24 cellular contexts compared by ENCODE assay signal in the genomic region with DNA sequence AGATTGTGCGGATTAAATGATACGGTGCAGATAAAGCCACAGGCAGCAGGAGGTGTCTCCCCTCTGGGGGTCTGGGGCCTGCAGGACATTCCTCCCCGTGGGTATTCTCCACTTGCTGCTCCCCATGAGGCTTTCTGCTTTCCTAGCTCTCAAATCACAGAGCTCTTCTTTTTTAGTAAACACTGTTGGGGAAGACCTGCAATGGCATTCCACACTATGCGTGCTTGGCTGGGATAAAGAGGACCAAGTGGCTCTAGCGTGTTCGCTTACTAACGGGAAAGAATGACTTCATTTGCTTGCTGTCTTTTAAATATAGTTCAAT.
"Had no signal": no experiment of that assay in that cellular context is flagged by ENCODE, and none has a peak within 500 bp of the region (broad histone marks: within the 10 kb centered on the region; RNA-seq: fewer than 3 reads in every experiment).

No MANE protein-coding gene starts in this region.

- H3K4me3 ChIP-seq: ascending aorta had no signal

- H3K9me3 Mint-ChIP-seq: activated CD4-positive, alpha-beta memory T cell treated with anti-CD3 and anti-CD28 coated beads, Interleukin-2, amount 10 ng/mL, durations not matched to agents 7 days and 5 days; activated CD4-positive, alpha-beta T cell treated with anti-CD3 and anti-CD28 coated beads, Interleukin-2, amount 10 ng/mL, durations not matched to agents 7 days and 5 days; activated naive CD4-positive, alpha-beta T cell treated with anti-CD3 and anti-CD28 coated beads, Interleukin-2, amount 10 ng/mL, durations not matched to agents 7 days and 5 days had no signal

- ATAC-seq: activated CD4-positive, alpha-beta T cell treated with anti-CD3 and anti-CD28 coated beads for 36 hours; activated naive CD4-positive, alpha-beta T cell treated with anti-CD3 and anti-CD28 coated beads, Interleukin-2, amount 50 U/mL, for 72 hours; activated T-cell treated with anti-CD3 and anti-CD28 coated beads, Interleukin-2, amount 50 U/mL, for 72 hours; esophagus mucosa had no signal

- H3K4me3 Mint-ChIP-seq: activated CD4-positive, alpha-beta memory T cell treated with anti-CD3 and anti-CD28 coated beads, Interleukin-2, amount 10 ng/mL, durations not matched to agents 7 days and 5 days; activated CD4-positive, alpha-beta T cell treated with anti-CD3 and anti-CD28 coated beads for 36 hours; activated CD4-positive, alpha-beta T cell treated with anti-CD3 and anti-CD28 coated beads, Interleukin-2, amount 10 ng/mL, durations not matched to agents 7 days and 5 days; activated naive CD4-positive, alpha-beta T cell treated with anti-CD3 and anti-CD28 coated beads, Interleukin-2, amount 10 ng/mL, durations not matched to agents 7 days and 5 days; activated naive CD8-positive, alpha-beta T cell treated with anti-CD3 and anti-CD28 coated beads, Interleukin-2, amount 10 ng/mL, durations not matched to agents 7 days and 5 days; activated T-cell treated with anti-CD3 and anti-CD28 coated beads, Interleukin-2, amount 50 U/mL, for 24 hours; activated T-cell treated with anti-CD3 and anti-CD28 coated beads, Interleukin-2, amount 50 U/mL, for 72 hours; endodermal cell had no signal

- H3K4me1 Mint-ChIP-seq: activated CD4-positive, alpha-beta memory T cell treated with anti-CD3 and anti-CD28 coated beads, Interleukin-2, amount 10 ng/mL, durations not matched to agents 7 days and 5 days; activated CD4-positive, alpha-beta T cell treated with anti-CD3 and anti-CD28 coated beads for 36 hours; activated CD4-positive, alpha-beta T cell treated with anti-CD3 and anti-CD28 coated beads, Interleukin-2, amount 10 ng/mL, durations not matched to agents 7 days and 5 days; activated naive CD4-positive, alpha-beta T cell treated with anti-CD3 and anti-CD28 coated beads, Interleukin-2, amount 10 ng/mL, durations not matched to agents 7 days and 5 days; activated naive CD8-positive, alpha-beta T cell treated with anti-CD3 and anti-CD28 coated beads, Interleukin-2, amount 10 ng/mL, durations not matched to agents 7 days and 5 days had no signal

- H3K36me3 Mint-ChIP-seq: activated naive CD4-positive, alpha-beta T cell treated with anti-CD3 and anti-CD28 coated beads, Interleukin-2, amount 10 ng/mL, durations not matched to agents 7 days and 5 days; activated naive CD4-positive, alpha-beta T cell treated with anti-CD3 and anti-CD28 coated beads, Interleukin-2, amount 50 U/mL, for 72 hours; activated naive CD8-positive, alpha-beta T cell treated with anti-CD3 and anti-CD28 coated beads, Interleukin-2, amount 10 ng/mL, durations not matched to agents 7 days and 5 days had no signal

- H3K27ac ChIP-seq: ascending aorta, brain microvascular endothelial cell had no signal

- H3K9me3 ChIP-seq: ascending aorta had no signal

- H3K36me3 ChIP-seq: ascending aorta, brain microvascular endothelial cell had no signal

- H3K27me3 ChIP-seq: ascending aorta had no signal

- H3K27ac Mint-ChIP-seq: activated CD4-positive, alpha-beta memory T cell treated with anti-CD3 and anti-CD28 coated beads, Interleukin-2, amount 10 ng/mL, durations not matched to agents 7 days and 5 days; activated CD4-positive, alpha-beta T cell treated with anti-CD3 and anti-CD28 coated beads for 36 hours; activated CD4-positive, alpha-beta T cell treated with anti-CD3 and anti-CD28 coated beads, Interleukin-2, amount 10 ng/mL, durations not matched to agents 7 days and 5 days; activated naive CD4-positive, alpha-beta T cell treated with anti-CD3 and anti-CD28 coated beads, Interleukin-2, amount 10 ng/mL, durations not matched to agents 7 days and 5 days; activated naive CD4-positive, alpha-beta T cell treated with anti-CD3 and anti-CD28 coated beads, Interleukin-2, amount 50 U/mL, for 72 hours; activated naive CD8-positive, alpha-beta T cell treated with anti-CD3 and anti-CD28 coated beads, Interleukin-2, amount 10 ng/mL, durations not matched to agents 7 days and 5 days; activated T-cell treated with anti-CD3 and anti-CD28 coated beads, Interleukin-2, amount 50 U/mL, for 24 hours; activated T-cell treated with anti-CD3 and anti-CD28 coated beads, Interleukin-2, amount 50 U/mL, for 72 hours; endodermal cell had no signal

- DNase-seq: activated CD4-positive, alpha-beta memory T cell treated with anti-CD3 and anti-CD28 coated beads, Interleukin-2, amount 10 ng/mL, durations not matched to agents 7 days and 5 days; activated CD4-positive, alpha-beta T cell treated with anti-CD3 and anti-CD28 coated beads for 36 hours; activated CD4-positive, alpha-beta T cell treated with anti-CD3 and anti-CD28 coated beads, Interleukin-2, amount 10 ng/mL, durations not matched to agents 7 days and 5 days; activated CD4-positive, alpha-beta T cell treated with anti-CD3 and anti-CD28 coated beads, Interleukin-2, amount 50 U/mL, for 4 hours; activated CD4-positive, CD25-positive, alpha-beta regulatory T cell; activated CD4-positive, CD25-positive, alpha-beta regulatory T cell treated with anti-CD3 and anti-CD28 coated beads, Interleukin-2, amount 50 U/mL, for 72 hours; activated CD8-positive, alpha-beta memory T cell treated with anti-CD3 and anti-CD28 coated beads, Interleukin-2, amount 50 U/mL, for 48 hours; activated gamma-delta T cell; activated naive CD4-positive, alpha-beta T cell; activated naive CD4-positive, alpha-beta T cell treated with anti-CD3 and anti-CD28 coated beads, Interleukin-2, amount 10 ng/mL, durations not matched to agents 7 days and 5 days; activated naive CD8-positive, alpha-beta T cell treated with anti-CD3 and anti-CD28 coated beads, Interleukin-2, amount 10 ng/mL, durations not matched to agents 7 days and 5 days; activated T-cell treated with anti-CD3 and anti-CD28 coated beads for 4 hours; activated T-cell treated with anti-CD3 and anti-CD28 coated beads, Interleukin-2, amount 50 U/mL, for 24 hours; activated T-cell treated with anti-CD3 and anti-CD28 coated beads, Interleukin-2, amount 50 U/mL, for 72 hours; brain microvascular endothelial cell; caudate nucleus; effector memory CD4-positive, alpha-beta T cell; foreskin fibroblast; head of caudate nucleus; T-helper 2 cell had no signal
